15 cellular contexts compared by ENCODE assay signal in the genomic region with DNA sequence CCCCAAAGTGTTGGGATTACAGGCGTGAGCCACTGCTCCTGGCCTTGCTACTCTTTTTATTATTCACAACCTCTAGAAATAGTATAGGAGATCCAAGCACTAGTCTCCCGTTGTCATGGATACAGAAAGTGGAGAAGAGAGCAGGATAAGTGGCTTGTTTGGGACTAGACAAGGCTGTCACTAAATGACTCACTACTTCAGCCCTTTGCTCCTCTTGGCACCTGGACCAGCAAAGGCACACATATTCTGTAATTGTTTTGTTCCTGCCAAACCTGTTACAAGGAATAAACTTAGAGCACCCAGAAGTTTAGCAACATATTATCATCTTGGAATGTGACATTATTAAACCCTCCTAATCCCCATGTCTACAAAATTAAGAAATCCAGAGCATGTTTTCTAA.
DNase-seq lines count a peak whose midpoint lies in the region; ATAC-seq, FAIRE-seq and TF ChIP-seq lines count a peak whose summit lies in the region.
"Had no signal": no experiment of that assay in that cellular context is flagged by ENCODE, and none has a peak within 500 bp of the region (broad histone marks: within the 10 kb centered on the region; RNA-seq: fewer than 3 reads in every experiment).

No MANE protein-coding gene starts in this region.

- TF ChIP-seq POLR2A in A549 (IDR thresholded peaks at IDR 0.05; ENCODE audit: low read length) (no peak), IMR-90 (IDR thresholded peaks at IDR 0.05; ENCODE audit: low read depth, low read length) (no peak), HepG2 (IDR thresholded peaks at IDR 0.05; ENCODE audit: insufficient read depth in 1 of 2, low read depth in 2 of 2, low read length in 2 of 2) (no peak), GM12891 (IDR thresholded peaks at IDR 0.05; ENCODE audit: low read depth, low read length) (no peak)

- H2BK15ac ChIP-seq in IMR-90 (ENCODE audit: low read depth, low read length), result peak overlapping the region; percentile 57; the same call in 1 of the 3 replicates

- no peak overlapping the region for H4K5ac ChIP-seq in IMR-90 (ENCODE audit: low read depth, low read length)

- H2BK5ac ChIP-seq in IMR-90 (ENCODE audit: low read depth, low read length, poor library complexity, severe bottlenecking), result no peak overlapping the region

- H3K79me2 ChIP-seq in PC-3 (ENCODE audit: low read length), result no peaks in the 10 kb centered on the region
- no peaks in the 10 kb centered on the region for H3K79me2 ChIP-seq in HepG2 (ENCODE audit: insufficient read depth, low read length)

- H3K79me1 ChIP-seq in IMR-90 (ENCODE audit: low read depth in 1 of 2, low read length in 2 of 2), result no peaks in the 10 kb centered on the region

- H3K4me3 ChIP-seq in A549 (no peak overlapping the region), IMR-90 (ENCODE audit: insufficient read depth, low read depth, low read length) (no peak overlapping the region), PC-3 (ENCODE audit: low read length) (peak overlapping the region; percentile 38; the same call in 1 of the 2 replicates), HepG2 (replicated peaks in 1 of 3; ENCODE audit: insufficient read depth in 1 of 3, low read depth in 2 of 3, low read length in 3 of 3) (no peak overlapping the region)

- H2BK20ac ChIP-seq in IMR-90 (ENCODE audit: low read depth, low read length), result peak overlapping the region; percentile 52; the same call in 1 of the 2 replicates

- H3K27ac ChIP-seq in A549 (0 out of 6 replicates have a peak overlapping the region, but pooled peaks of 1 of the 2 experiments have one; percentile 36), IMR-90 (ENCODE audit: insufficient read depth, low read length) (no peak overlapping the region), PC-3 (ENCODE audit: low read length) (peak overlapping the region; percentile 74), HepG2 (ENCODE audit: extremely low read length, insufficient read depth, low read length) (no peak overlapping the region)

- dilution Hi-C loops in IMR-90 (cut with HindIII; ENCODE audit: low sequenced_read_pairs, unreplicated experiment), result no loop called here

- peaks cover 24% of the 10 kb centered on the region for H3K4me1 ChIP-seq in A549
- peaks cover 13% of the 10 kb centered on the region for H3K4me1 ChIP-seq in IMR-90 (ENCODE audit: control insufficient read depth, insufficient read depth, low read length)
- peaks cover 29% of the 10 kb centered on the region for H3K4me1 ChIP-seq in PC-3 (ENCODE audit: insufficient read depth, low read length)
- peaks cover 45% of the 10 kb centered on the region for H3K4me1 ChIP-seq in HepG2 (ENCODE audit: insufficient read depth, low read length)

- no peak overlapping the region for H2AK9ac ChIP-seq in IMR-90 (replicated peaks; ENCODE audit: low read depth, low read length, poor library complexity)

- H3K36me3 ChIP-seq in IMR-90 (ENCODE audit: control insufficient read depth, insufficient read depth, low read length), result no peaks in the 10 kb centered on the region
- H3K36me3 ChIP-seq in PC-3 (ENCODE audit: low read depth, low read length), result no peaks in the 10 kb centered on the region
- H3K36me3 ChIP-seq in HepG2 (replicated peaks in 1 of 2; ENCODE audit: control insufficient read depth in 1 of 2, insufficient read depth in 2 of 2, low read length in 2 of 2), result no peaks in the 10 kb centered on the region

- H3K9me3 ChIP-seq in A549, result no peaks in the 10 kb centered on the region
- H3K9me3 ChIP-seq in IMR-90 (ENCODE audit: control insufficient read depth, insufficient read depth, low read length), result no peaks in the 10 kb centered on the region
- no peaks in the 10 kb centered on the region for H3K9me3 ChIP-seq in PC-3 (ENCODE audit: low read length)
- H3K9me3 ChIP-seq in HepG2 (ENCODE audit: low read length), result no peaks in the 10 kb centered on the region

- H3K4me2 ChIP-seq in A549 (peak overlapping the region; percentile 11), IMR-90 (ENCODE audit: low read depth, low read length) (no peak overlapping the region), PC-3 (ENCODE audit: low read length) (peak overlapping the region; percentile 71), HepG2 (ENCODE audit: low read depth, low read length) (0 out of 2 replicates have a peak overlapping the region, but pooled peaks have one; percentile 28)

- BruUV-seq in IMR-90 (replicated peaks; lab: Mats Ljungman, UMichigan) (no TSS peak), PC-3 (replicated peaks; lab: Mats Ljungman, UMichigan) (no TSS peak), HepG2 (replicated peaks; lab: Mats Ljungman, UMichigan) (no TSS peak)

- POLR2A ChIA-PET in A549 (lab: Yijun Ruan, JAX) (no interaction called here), IMR-90 (lab: Charles Lee; ENCODE audit: unreplicated experiment) (no interaction called here), PC-3 (lab: Charles Lee; ENCODE audit: unreplicated experiment) (interaction anchor here (0.7 kb wide), 1 partner anchor 22 kb away, joined by 4 read pairs; no protein-coding TSS in a partner anchor), HepG2 (lab: Yijun Ruan, JAX) (no interaction called here)

- H3K14ac ChIP-seq in IMR-90 (replicated peaks; ENCODE audit: low read depth, low read length), result peak overlapping the region; percentile 30; the same call in 1 of the 2 replicates

- no peak for TF ChIP-seq EP300 in A549 (IDR thresholded peaks at IDR 0.05)
- TF ChIP-seq EP300 in HepG2 (IDR thresholded peaks at IDR 0.05; ENCODE audit: low read depth in 2 of 2, low read length in 2 of 2), result no peak
- no peak for TF ChIP-seq EP300 in HepG2 (CRISPR knock-in tag; IDR thresholded peaks at IDR 0.05; ENCODE audit: borderline replicate concordance)

- H3K18ac ChIP-seq in IMR-90 (ENCODE audit: low read depth, low read length), result no peak overlapping the region

- peaks cover 5% of the 10 kb centered on the region; the same call in 1 of the 2 replicates for H3K9me1 ChIP-seq in IMR-90 (ENCODE audit: insufficient read depth, low read length)

- peak overlapping the region in 1 of 2 experiments; percentile 23; a peak in 1 of 4 replicates for H4K8ac ChIP-seq in IMR-90 (ENCODE audit: low read depth in 2 of 2, low read length in 2 of 2)

- H3K27me3 ChIP-seq in IMR-90 (ENCODE audit: control insufficient read depth, insufficient read depth, low read length), result no peaks in the 10 kb centered on the region
- H3K27me3 ChIP-seq in PC-3 (ENCODE audit: low read length), result no peaks in the 10 kb centered on the region
- no peaks in the 10 kb centered on the region for H3K27me3 ChIP-seq in HepG2 (ENCODE audit: control insufficient read depth in 1 of 2, insufficient read depth in 2 of 2, low read length in 2 of 2)

- intact Hi-C loops in IMR-90 (cut with micrococcal nuclease) (no loop called here), PC-3 (cut with micrococcal nuclease) (loop anchor here (1.0 kb wide), 2 partner anchors 25 to 336 kb away; no protein-coding TSS in a partner anchor), HepG2 (cut with micrococcal nuclease; ENCODE audit: unreplicated experiment) (no loop called here)

- in situ Hi-C loops in IMR-90 (cut with MboI; ENCODE audit: low sequenced_read_pairs) (loop anchor here (25.0 kb wide), 1 partner anchor 609 kb away; no protein-coding TSS in a partner anchor), HepG2 (cut with HindIII; ENCODE audit: extremely low pct_ligation_motif_present, low pct_unique_long_range_greater_than_20kb) (no loop called here)

- no peaks in the 10 kb centered on the region for H3K9me2 ChIP-seq in PC-3 (replicated peaks; ENCODE audit: low read length)

- 77% methylated on average over 2 of the region's 2 CpGs for WGBS in A549 (ENCODE audit: missing lambda C conversion rate)
- no CpG with 5 or more reads among the region's 2 CpGs for WGBS in IMR-90 (ENCODE audit: extremely low coverage in 2 of 2, insufficient read length in 1 of 2), 2 experiments
- WGBS in HepG2 (ENCODE audit: low lambda C conversion rate), result 43% methylated on average over 2 of the region's 2 CpGs

- no peaks in the 10 kb centered on the region for H3F3A ChIP-seq in PC-3 (ENCODE audit: low read length, unreplicated experiment)

- DNase-seq in A549 (ENCODE audit: low read depth in 1 of 2, low spot score in 1 of 2), result no peak
- peak; percentile 15 for DNase-seq in IMR-90
- DNase-seq in PC-3, result peak; percentile 92
- no peak for DNase-seq in HepG2 (ENCODE audit: low spot score)
- no peak for DNase-seq in activated CD8-positive, alpha-beta memory T cell treated with anti-CD3 and anti-CD28 coated beads, Interleukin-2, amount 50 U/mL, for 48 hours
- no peak for DNase-seq in GM12891 (ENCODE audit: insufficient read length, low spot score)
- DNase-seq in HK-2 (ENCODE audit: unreplicated experiment), result no peak
- DNase-seq: activated CD4-positive, alpha-beta T cell treated with anti-CD3 and anti-CD28 coated beads for 1 hour; activated naive CD8-positive, alpha-beta T cell treated with anti-CD3 and anti-CD28 coated beads for 36 hours; activated T-cell treated with anti-CD3 and anti-CD28 coated beads for 4 hours; central memory CD4-positive, alpha-beta T cell; NCI-H146; stimulated activated CD4-positive, alpha-beta T cell treated with anti-CD3 and anti-CD28 coated beads, Interleukin-15, amount 100 ng/mL, for 24 hours had no signal

- no peak for TF ChIP-seq CTCF in A549 (IDR thresholded peaks at IDR 0.05)
- TF ChIP-seq CTCF in IMR-90 (conservative IDR thresholded peaks at IDR 0.05; ENCODE audit: low read depth, low read length), result no peak
- TF ChIP-seq CTCF in PC-3 (conservative IDR thresholded peaks at IDR 0.05; ENCODE audit: low read depth, low read length), result no peak
- TF ChIP-seq CTCF in HepG2 (CRISPR knock-in tag; IDR thresholded peaks at IDR 0.05), result no peak

- peak overlapping the region; percentile 56; the same call in 1 of the 2 replicates for H2AK5ac ChIP-seq in IMR-90 (ENCODE audit: low read depth, low read length)

- no peak for TF ChIP-seq RAD21 in A549 (conservative IDR thresholded peaks at IDR 0.05 in 1 of 2, IDR thresholded peaks at IDR 0.05 in 1 of 2)
- no peak for TF ChIP-seq RAD21 in IMR-90 (IDR thresholded peaks at IDR 0.05; ENCODE audit: low read length)
- TF ChIP-seq RAD21 in HepG2 (CRISPR knock-in tag; IDR thresholded peaks at IDR 0.05), result no peak

- 0 out of 2 replicates have a peak overlapping the region, but pooled peaks have one; percentile 24 for H4K91ac ChIP-seq in IMR-90 (ENCODE audit: insufficient read depth, low read depth, low read length)

- peak overlapping the region; percentile 11; the same call in 1 of the 2 replicates for H3K4ac ChIP-seq in IMR-90 (ENCODE audit: low read depth, low read length)

- no peak overlapping the region for H3K23ac ChIP-seq in IMR-90 (ENCODE audit: low read depth, low read length)

- ATAC-seq in A549, result no peak
- no peak for ATAC-seq in IMR-90 (ENCODE audit: low read depth)
- peak; percentile 82 for ATAC-seq in PC-3
- no peak; the same call in 2 of the 3 replicates for ATAC-seq in HepG2
- ATAC-seq in GM18519 (IDR thresholded peaks at IDR 0.05; ENCODE audit: low FRiP score, unreplicated experiment), result no peak

- H3K9ac ChIP-seq in IMR-90 (ENCODE audit: low read depth, low read length), result no peak overlapping the region
- peak overlapping the region; percentile 10; the same call in 1 of the 2 replicates for H3K9ac ChIP-seq in PC-3 (ENCODE audit: low read length)
- H3K9ac ChIP-seq in HepG2 (ENCODE audit: insufficient read depth, low read depth, low read length), result no peak overlapping the region

- H2AFZ ChIP-seq in IMR-90 (replicated peaks; ENCODE audit: low read length, poor library complexity), result no peak overlapping the region
- H2AFZ ChIP-seq in PC-3 (ENCODE audit: low read length), result no peak overlapping the region
- no peak overlapping the region for H2AFZ ChIP-seq in HepG2 (ENCODE audit: low read length)

- H4K20me1 ChIP-seq in IMR-90 (ENCODE audit: insufficient read depth, low read length), result no peaks in the 10 kb centered on the region
- H4K20me1 ChIP-seq in PC-3 (ENCODE audit: low read length), result no peaks in the 10 kb centered on the region
- H4K20me1 ChIP-seq in HepG2 (ENCODE audit: insufficient read depth, low read length), result no peaks in the 10 kb centered on the region

- H3K56ac ChIP-seq in IMR-90 (ENCODE audit: extremely low read depth, insufficient read depth, low read length), result no peak overlapping the region

- FAIRE-seq in A549 (lab: Jason Lieb, UNC), result no peak
- no peak for FAIRE-seq in HepG2 (lab: Jason Lieb, UNC)
- no peak for FAIRE-seq in GM12891 (lab: Jason Lieb, UNC)
- FAIRE-seq: islet of Langerhans had no signal

- CTCF ChIA-PET in A549 (lab: Yijun Ruan, JAX), result interaction anchor here (0.6 to 1.1 kb wide), 3 partner anchors 18 to 312 kb away, joined by 3 to 5 read pairs (median 3); no protein-coding TSS in a partner anchor
- CTCF ChIA-PET in IMR-90 (lab: Yijun Ruan, JAX), result interaction anchor here (0.8 to 1.3 kb wide), 5 partner anchors 10 to 27 kb away, joined by 3 read pairs; no protein-coding TSS in a partner anchor
- CTCF ChIA-PET in PC-3 (lab: Charles Lee), result interaction anchor here (0.9 to 1.5 kb wide), 4 partner anchors 18 to 149 kb away, joined by 3 to 13 read pairs (median 3); no protein-coding TSS in a partner anchor
- CTCF ChIA-PET in HepG2 (lab: Yijun Ruan, JAX; ENCODE audit: low intra/inter-chr PET ratio, low total read pairs), result no interaction called here

- H2BK120ac ChIP-seq in IMR-90 (ENCODE audit: low read depth, low read length), result peak overlapping the region; percentile 41

Comparison
In these comparisons a context has a peak if more than half of its experiments do, and no peak if none do; other contexts are left out.
1. DNase-seq: peak in IMR-90 (single experiment) and PC-3 (single experiment); none in A549 (0 of 2), HepG2 (single experiment), activated CD8-positive, alpha-beta memory T cell treated with anti-CD3 and anti-CD28 coated beads, Interleukin-2, amount 50 U/mL, for 48 hours (single experiment), GM12891 (single experiment) and HK-2 (single experiment).